1 cellular context compared by ENCODE assay signal in genomic region chr22:30636226-30637077, GRCh38.
A peak's percentile ranks its signal among the peaks of the same experiment; 100 is the strongest.
TF ChIP-seq lines count a peak whose summit lies in the region.

No MANE protein-coding gene starts in this region.

TF ChIP-seq in K562, 482 proteins besides CTCF, POLR2A, EP300 and RAD21:
- TF ChIP-seq ZNF408 (CRISPR knock-in tag; IDR thresholded peaks at IDR 0.05; ENCODE audit: low read depth) (no peak), ZFP91 (CRISPR knock-in tag; IDR thresholded peaks at IDR 0.05) (no peak), NUFIP1 (IDR thresholded peaks at IDR 0.05; ENCODE audit: partially characterized antibody) (no peak), MNT (conservative IDR thresholded peaks at IDR 0.05) (no peak), NONO (IDR thresholded peaks at IDR 0.05; ENCODE audit: low read depth in 2 of 2, low read length in 1 of 2) (no peak), HNRNPL (IDR thresholded peaks at IDR 0.05; ENCODE audit: low read depth, low read length) (peak; percentile 70; the same call in 1 of the 2 replicates)
- TF ChIP-seq, protein P1, sequence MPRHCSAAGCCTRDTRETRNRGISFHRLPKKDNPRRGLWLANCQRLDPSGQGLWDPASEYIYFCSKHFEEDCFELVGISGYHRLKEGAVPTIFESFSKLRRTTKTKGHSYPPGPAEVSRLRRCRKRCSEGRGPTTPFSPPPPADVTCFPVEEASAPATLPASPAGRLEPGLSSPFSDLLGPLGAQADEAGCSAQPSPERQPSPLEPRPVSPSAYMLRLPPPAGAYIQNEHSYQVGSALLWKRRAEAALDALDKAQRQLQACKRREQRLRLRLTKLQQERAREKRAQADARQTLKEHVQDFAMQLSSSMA (CRISPR knock-in tag; IDR thresholded peaks at IDR 0.05), result no peak
- TF ChIP-seq, protein P2, sequence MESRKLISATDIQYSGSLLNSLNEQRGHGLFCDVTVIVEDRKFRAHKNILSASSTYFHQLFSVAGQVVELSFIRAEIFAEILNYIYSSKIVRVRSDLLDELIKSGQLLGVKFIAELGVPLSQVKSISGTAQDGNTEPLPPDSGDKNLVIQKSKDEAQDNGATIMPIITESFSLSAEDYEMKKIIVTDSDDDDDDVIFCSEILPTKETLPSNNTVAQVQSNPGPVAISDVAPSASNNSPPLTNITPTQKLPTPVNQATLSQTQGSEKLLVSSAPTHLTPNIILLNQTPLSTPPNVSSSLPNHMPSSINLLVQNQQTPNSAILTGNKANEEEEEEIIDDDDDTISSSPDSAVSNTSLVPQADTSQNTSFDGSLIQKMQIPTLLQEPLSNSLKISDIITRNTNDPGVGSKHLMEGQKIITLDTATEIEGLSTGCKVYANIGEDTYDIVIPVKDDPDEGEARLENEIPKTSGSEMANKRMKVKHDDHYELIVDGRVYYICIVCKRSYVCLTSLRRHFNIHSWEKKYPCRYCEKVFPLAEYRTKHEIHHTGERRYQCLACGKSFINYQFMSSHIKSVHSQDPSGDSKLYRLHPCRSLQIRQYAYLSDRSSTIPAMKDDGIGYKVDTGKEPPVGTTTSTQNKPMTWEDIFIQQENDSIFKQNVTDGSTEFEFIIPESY (CRISPR knock-in tag; IDR thresholded peaks at IDR 0.05), result peak; percentile 74
TF ChIP-seq in K562: peak in this region for 2.
